25 cellular contexts compared by ENCODE assay signal in the genomic region with DNA sequence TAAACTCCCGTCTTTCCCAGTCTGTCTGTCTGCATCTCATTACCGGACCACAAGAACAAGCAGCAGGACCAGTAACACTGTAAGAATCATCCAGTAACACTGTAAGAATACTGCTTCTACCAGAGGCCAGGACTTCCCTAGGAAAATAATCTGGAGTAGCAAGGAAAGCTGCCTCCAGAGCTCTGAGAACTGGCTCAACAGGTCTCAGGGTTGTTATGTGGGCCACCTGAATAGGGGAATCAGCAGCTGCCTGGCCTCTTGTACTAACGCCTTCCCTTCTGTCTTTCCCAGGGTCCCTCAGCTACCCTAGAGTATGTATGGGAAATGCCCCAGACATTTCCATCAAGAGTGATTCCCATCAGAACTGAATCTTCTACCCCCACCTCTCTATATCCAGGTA. TPM values are rescaled to one million over a fixed set of nuclear protein-coding genes. Genes with fewer than 3 reads are reported as not detected.
DNase-seq lines count a peak whose midpoint lies in the region; ATAC-seq and TF ChIP-seq lines count a peak whose summit lies in the region.
"Had no signal": no experiment of that assay in that cellular context is flagged by ENCODE, and none has a peak within 500 bp of the region (broad histone marks: within the 10 kb centered on the region; RNA-seq: fewer than 3 reads in every experiment).

No MANE protein-coding gene starts in this region.

- H3K4me3 ChIP-seq in breast epithelium (no peak overlapping the region), mesendoderm (ENCODE audit: low read length) (no peak overlapping the region), thymus (ENCODE audit: low read length) (no peak overlapping the region)
- H3K4me3 ChIP-seq: thoracic aorta had no signal

- H3K18ac ChIP-seq in mesendoderm (ENCODE audit: low read length), result no peak overlapping the region

- no peak overlapping the region for H3K4me3 Mint-ChIP-seq in T-helper 17 cell
- H3K4me3 Mint-ChIP-seq: activated naive CD8-positive, alpha-beta T cell treated with anti-CD3 and anti-CD28 coated beads, Interleukin-2, amount 10 ng/mL, durations not matched to agents 7 days and 5 days had no signal

- no peak for TF ChIP-seq CTCF in breast epithelium (IDR thresholded peaks at IDR 0.05)

- no peak overlapping the region for H3K27ac Mint-ChIP-seq in T-helper 17 cell
- H3K27ac Mint-ChIP-seq: activated naive CD8-positive, alpha-beta T cell treated with anti-CD3 and anti-CD28 coated beads, Interleukin-2, amount 10 ng/mL, durations not matched to agents 7 days and 5 days had no signal

- H3K4me1 ChIP-seq in breast epithelium, result no peaks in the 10 kb centered on the region
- peaks cover 8% of the 10 kb centered on the region for H3K4me1 ChIP-seq in mesendoderm (ENCODE audit: control insufficient read depth, low read depth, low read length)
- peaks cover 5% of the 10 kb centered on the region for H3K4me1 ChIP-seq in thymus (ENCODE audit: control insufficient read depth, insufficient read depth, low read length)

- H3K4me1 Mint-ChIP-seq in T-helper 17 cell, result peaks cover 26% of the 10 kb centered on the region

- H2BK5ac ChIP-seq in mesendoderm (ENCODE audit: low read length), result no peak overlapping the region

- no peak overlapping the region for H4K8ac ChIP-seq in mesendoderm (ENCODE audit: low read depth, low read length)

- H3K23ac ChIP-seq in mesendoderm (ENCODE audit: low read length), result no peak overlapping the region

- H3K27ac ChIP-seq in breast epithelium (peak overlapping the region; percentile 79 to 81), mesendoderm (ENCODE audit: low read depth, low read length) (no peak overlapping the region), thymus (ENCODE audit: low read depth) (peak overlapping the region; percentile 33)
- H3K27ac ChIP-seq: thoracic aorta had no signal

- intact Hi-C loops in breast epithelium (cut with DNase I; ENCODE audit: low total_unique reads), result no loop called here

- H2BK15ac ChIP-seq in mesendoderm (replicated peaks; ENCODE audit: low read depth), result no peak overlapping the region

- no peak overlapping the region for H4K5ac ChIP-seq in mesendoderm (ENCODE audit: low read length)

- H2BK120ac ChIP-seq in mesendoderm (ENCODE audit: low read depth, low read length), result no peak overlapping the region

- no CpG with 5 or more reads among the region's 3 CpGs for WGBS in mesendoderm (ENCODE audit: extremely low coverage, insufficient coverage, low lambda C conversion rate)
- 99% methylated on average over 3 of the region's 3 CpGs for WGBS in thymus

- no peaks in the 10 kb centered on the region for H3K79me1 ChIP-seq in mesendoderm (ENCODE audit: low read length)

- H2AK5ac ChIP-seq in mesendoderm (ENCODE audit: low read length), result no peak overlapping the region

- H3K36me3 Mint-ChIP-seq in T-helper 17 cell (ENCODE audit: low read depth), result peaks cover 9% of the 10 kb centered on the region

- H3K36me3 ChIP-seq in breast epithelium (peaks cover 12% of the 10 kb centered on the region), mesendoderm (ENCODE audit: control insufficient read depth, insufficient read depth, low read length) (peaks cover 8% of the 10 kb centered on the region), thymus (ENCODE audit: control insufficient read depth, insufficient read depth) (peaks cover 37% of the 10 kb centered on the region)

- H3K9me3 ChIP-seq in breast epithelium, result no peaks in the 10 kb centered on the region
- no peaks in the 10 kb centered on the region for H3K9me3 ChIP-seq in thymus (ENCODE audit: control insufficient read depth)
- no peaks in the 10 kb centered on the region for H3K9me3 ChIP-seq in T-helper 17 cell (ENCODE audit: control insufficient read depth, low read length, poor library complexity, severe bottlenecking)
- H3K9me3 ChIP-seq: SK-N-SH, thoracic aorta had no signal

- no peaks in the 10 kb centered on the region for H3K79me2 ChIP-seq in mesendoderm (ENCODE audit: control insufficient read depth, insufficient read depth, low read length)

- H3K9ac ChIP-seq in mesendoderm (ENCODE audit: low read length), result no peak overlapping the region
- H3K9ac ChIP-seq: SK-N-SH had no signal

- no peak for TF ChIP-seq POLR2A in breast epithelium (IDR thresholded peaks at IDR 0.05)

- H3K56ac ChIP-seq in mesendoderm (ENCODE audit: low read length), result no peak overlapping the region

- DNase-seq in DMS53 (lab: John Stamatoyannopoulos, UW) (peak; percentile 0), DMS53 treated with DMSO at 0.1 percent for 48 hours (lab: John Stamatoyannopoulos, UW; ENCODE audit: unreplicated experiment) (no peak), breast epithelium (ENCODE audit: low spot score in 2 of 2) (no peak), mesendoderm (peak; percentile 27), T-helper 17 cell (no peak), NCI-H2227 treated with DMSO at 0.1 percent for 48 hours (lab: John Stamatoyannopoulos, UW) (no peak)
- DNase-seq: 8988T; activated CD4-positive, alpha-beta T cell treated with anti-CD3 and anti-CD28 coated beads for 48 hours; activated naive CD8-positive, alpha-beta T cell treated with anti-CD3 and anti-CD28 coated beads, Interleukin-2, amount 10 ng/mL, durations not matched to agents 7 days and 5 days; activated T-cell treated with anti-CD3 and anti-CD28 coated beads, Interleukin-2, amount 50 U/mL, for 1 hour; DMS 273 treated with DMSO at 0.1 percent for 48 hours; hypothalamus; KBM-7; left cardiac atrium; NCI-H1092 treated with DMSO at 0.1 percent for 48 hours; NCI-H2081 treated with DMSO at 0.1 percent for 48 hours; NCI-H748 treated with DMSO at 0.1 percent for 48 hours; SK-N-SH; stimulated activated CD4-positive, alpha-beta T cell treated with anti-CD3 and anti-CD28 coated beads, Interleukin-4, amount 100 ng/mL, for 4 hours; T1000 had no signal

- no peaks in the 10 kb centered on the region for H3K27me3 ChIP-seq in breast epithelium
- H3K27me3 ChIP-seq in mesendoderm (ENCODE audit: insufficient read depth, low read length, poor library complexity), result no peaks in the 10 kb centered on the region
- H3K27me3 ChIP-seq in thymus (ENCODE audit: control insufficient read depth, insufficient read depth), result no peaks in the 10 kb centered on the region

- ATAC-seq in T-helper 17 cell (no peak), HG02571 (IDR thresholded peaks at IDR 0.05; ENCODE audit: unreplicated experiment) (no peak)

- H3K4me2 ChIP-seq in mesendoderm (ENCODE audit: low read length), result no peak overlapping the region
- H3K4me2 ChIP-seq: SK-N-SH had no signal

- H3K27me3 Mint-ChIP-seq in T-helper 17 cell, result no peaks in the 10 kb centered on the region
- H3K27me3 Mint-ChIP-seq: activated naive CD8-positive, alpha-beta T cell treated with anti-CD3 and anti-CD28 coated beads, Interleukin-2, amount 10 ng/mL, durations not matched to agents 7 days and 5 days had no signal

- no peak overlapping the region for H3K4ac ChIP-seq in mesendoderm (ENCODE audit: low read depth, low read length)

RNA-seq across cellular contexts. Expression of a gene that starts 1.0 kb away (rescaled TPM):
- total RNA-seq in breast epithelium, result under 1 TPM in 1 of 3 donors, not detected in 2; 0.59 TPM
- polyA plus RNA-seq in mesendoderm (2013, experiment 1 of 2), result 0.03 TPM
- 0.04 TPM for polyA plus RNA-seq in mesendoderm (2013, experiment 2 of 2)
- 7.0 TPM for polyA plus RNA-seq in thymus
- total RNA-seq in T-helper 17 cell, result not detected
- total RNA-seq: left cardiac atrium, myocyte, thoracic aorta had no signal
- polyA plus RNA-seq: BJ, SK-N-SH had no signal

RNA-seq across cellular contexts. Expression of a gene that starts 8.4 kb away (rescaled TPM):
- 100 to 1,000 TPM in 1 of 3 donors, 10 to 100 TPM in 2; 78.6 to 105 (median 89.5) TPM for total RNA-seq in breast epithelium
- polyA plus RNA-seq in mesendoderm (2013, experiment 1 of 2), result 74.8 TPM
- 69.2 TPM for polyA plus RNA-seq in mesendoderm (2013, experiment 2 of 2)
- polyA plus RNA-seq in thymus, result 99.5 TPM
- total RNA-seq in T-helper 17 cell, result 10 to 100 TPM; 76.6 to 91.2 TPM

RNA-seq across cellular contexts. Expression of a gene that starts 26.7 kb away (rescaled TPM):
- total RNA-seq in breast epithelium (100 to 1,000 TPM; 251 to 693 (median 258) TPM), T-helper 17 cell (10 to 100 TPM; 29.8 to 38.2 TPM)
- polyA plus RNA-seq in mesendoderm (2013, experiment 1 of 2), result 22.2 TPM
- 22.7 TPM for polyA plus RNA-seq in mesendoderm (2013, experiment 2 of 2)
- 77.8 TPM for polyA plus RNA-seq in thymus

RNA-seq across cellular contexts. Expression of a gene that starts 31.9 kb away (rescaled TPM):
- under 1 TPM in 1 of 3 donors, not detected in 2; 0.15 TPM for total RNA-seq in breast epithelium
- 0.06 TPM for polyA plus RNA-seq in mesendoderm (2013, experiment 1 of 2)
- not detected for polyA plus RNA-seq in mesendoderm (2013, experiment 2 of 2)
- 0.30 TPM for polyA plus RNA-seq in thymus
- not detected for total RNA-seq in T-helper 17 cell
- total RNA-seq: activated naive CD8-positive, alpha-beta T cell treated with anti-CD3 and anti-CD28 coated beads, Interleukin-2, amount 10 ng/mL, durations not matched to agents 7 days and 5 days; myocyte; thoracic aorta had no signal
- polyA plus RNA-seq: BJ, SK-N-SH had no signal

RNA-seq across cellular contexts. Expression of a gene that starts 36.5 kb away (rescaled TPM):
- total RNA-seq in breast epithelium, result not detected
- not detected for polyA plus RNA-seq in mesendoderm (2013, experiment 1 of 2)
- not detected for polyA plus RNA-seq in mesendoderm (2013, experiment 2 of 2)
- polyA plus RNA-seq in thymus, result not detected
- not detected for total RNA-seq in T-helper 17 cell
- total RNA-seq: activated naive CD8-positive, alpha-beta T cell treated with anti-CD3 and anti-CD28 coated beads, Interleukin-2, amount 10 ng/mL, durations not matched to agents 7 days and 5 days; left cardiac atrium; myocyte; thoracic aorta had no signal
- polyA plus RNA-seq: BJ, SK-N-SH had no signal

Comparison
In these comparisons a context has a peak if more than half of its experiments do, and no peak if none do; other contexts are left out.
1. DNase-seq: peak in DMS53 (single experiment) and mesendoderm (single experiment); none in DMS53 treated with DMSO at 0.1 percent for 48 hours (single experiment), breast epithelium (0 of 2), T-helper 17 cell (0 of 3) and NCI-H2227 treated with DMSO at 0.1 percent for 48 hours (single experiment).
2. RNA of a gene that starts 26.7 kb away (total RNA-seq): 251 to 693 TPM in breast epithelium; 29.8 to 38.2 TPM in T-helper 17 cell; every median in the first group is over 4 times any median in the second.